5 cellular contexts compared by ENCODE assay signal in the genomic region with DNA sequence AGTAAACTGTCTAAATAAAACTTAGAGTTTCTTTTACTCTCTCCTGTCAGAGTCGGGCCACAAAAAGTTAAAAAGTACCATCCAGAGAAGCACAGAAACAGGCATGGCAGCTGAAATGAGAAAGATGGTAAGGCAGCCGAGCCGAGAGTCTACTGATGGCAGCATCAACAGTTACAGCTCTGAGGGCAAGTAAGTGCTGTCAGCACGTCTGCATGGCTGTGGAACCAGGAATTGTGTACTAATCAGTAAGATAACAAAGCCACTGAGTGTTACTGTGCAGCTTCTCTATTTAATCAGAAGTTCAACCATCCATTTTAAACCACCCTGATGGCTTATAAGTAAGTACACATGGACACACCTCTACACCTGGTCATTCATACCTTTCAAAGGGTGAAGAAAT.
"Had no signal": no experiment of that assay in that cellular context is flagged by ENCODE, and none has a peak within 500 bp of the region (broad histone marks: within the 10 kb centered on the region; RNA-seq: fewer than 3 reads in every experiment).

No MANE protein-coding gene starts in this region.

- H2AFZ ChIP-seq: GM23248 had no signal

- H3K4me3 ChIP-seq: GM23248 had no signal

- H3K9ac ChIP-seq: GM23248 had no signal

- H3K27ac ChIP-seq: GM23248 had no signal

- DNase-seq: GM23248, GOT3, H9, HCEC 1CT, KBM-7 had no signal
